In the genomic region with DNA sequence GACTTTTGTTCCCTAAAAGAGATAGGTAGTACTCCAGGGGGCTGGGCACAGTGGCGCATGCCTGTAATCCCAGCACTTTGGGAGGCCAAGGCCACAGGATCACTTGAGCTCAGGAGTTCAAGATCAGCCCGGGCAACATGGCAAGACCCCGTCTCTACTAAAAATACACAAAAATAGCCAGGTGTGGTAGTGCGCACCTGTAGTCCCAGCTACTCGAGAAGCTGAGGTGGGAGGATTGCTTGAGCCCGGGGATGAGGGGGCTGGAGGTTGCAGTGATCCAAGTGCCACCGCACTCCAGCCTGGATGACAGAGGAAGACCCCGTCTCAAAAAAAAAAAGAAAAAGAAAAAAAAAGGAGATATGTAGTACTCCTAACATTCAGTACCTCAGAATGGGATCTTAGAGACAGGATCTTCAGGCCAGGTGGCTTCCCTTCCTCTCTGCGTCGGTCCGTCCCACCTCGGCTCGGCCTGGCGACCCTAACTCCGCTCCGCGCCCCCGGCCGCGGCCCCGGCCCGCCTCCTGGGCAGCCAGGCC, we compare ENCODE assay signal across 8 cellular contexts.
DNase-seq lines count a peak whose midpoint lies in the region; ATAC-seq and TF ChIP-seq lines count a peak whose summit lies in the region.

No MANE protein-coding gene starts in this region.

- H2AFZ ChIP-seq in OCI-LY7 (ENCODE audit: low read length) = peak overlapping the region; percentile 92

- peak overlapping the region; percentile 77 to 95 (median 87) for H3K4me2 ChIP-seq in BLaER1 treated with 17β-estradiol and CSF1 and Interleukin-3, amounts not matched to agents 10 nM and 100 nM
- H3K4me2 ChIP-seq in OCI-LY7 (ENCODE audit: low read length) = peak overlapping the region; percentile 97

- H3K27me3 Mint-ChIP-seq in effector memory CD8-positive, alpha-beta T cell = no peaks in the 10 kb centered on the region

- intact Hi-C loops in OCI-LY7 (cut with micrococcal nuclease; ENCODE audit: unreplicated experiment) = no loop called here

- H3K9ac ChIP-seq in BLaER1 treated with 17β-estradiol and CSF1 and Interleukin-3, amounts not matched to agents 10 nM and 100 nM = peak overlapping the region; percentile 87 to 93 (median 90)

- no peak for TF ChIP-seq CTCF in OCI-LY7 (conservative IDR thresholded peaks at IDR 0.05; ENCODE audit: low read length)
- no peak for TF ChIP-seq CTCF in neutrophil (IDR thresholded peaks at IDR 0.05)

- peak overlapping the region; percentile 71 to 89 (median 86) for H3K27ac ChIP-seq in BLaER1 treated with 17β-estradiol and CSF1 and Interleukin-3, amounts not matched to agents 10 nM and 100 nM
- H3K27ac ChIP-seq in OCI-LY7 (ENCODE audit: low read depth, low read length, poor library complexity, severe bottlenecking) = peak overlapping the region; percentile 61
- H3K27ac ChIP-seq in neutrophil = no peak overlapping the region

- H3K4me1 ChIP-seq in BLaER1 treated with 17β-estradiol and CSF1 and Interleukin-3, amounts not matched to agents 10 nM and 100 nM = peaks cover 22 to 35% (median 30%) of the 10 kb centered on the region in 10 experiments
- H3K4me1 ChIP-seq in OCI-LY7 (ENCODE audit: insufficient read depth, low read length, poor library complexity, severe bottlenecking) (peaks cover 37% of the 10 kb centered on the region), neutrophil (ENCODE audit: control insufficient read depth in 1 of 2, insufficient read depth in 1 of 2, low read depth in 1 of 2, low read length in 1 of 2) (peaks cover 9 to 15% of the 10 kb centered on the region in 2 experiments)

- POLR2A ChIA-PET in OCI-LY7 (lab: Charles Lee) = interaction anchor here (0.7 kb wide), 1 partner anchor 125 kb away, joined by 3 read pairs; no protein-coding TSS in a partner anchor

- CTCF ChIA-PET in OCI-LY7 (lab: Charles Lee; ENCODE audit: unreplicated experiment) = no interaction called here

- H3K36me3 ChIP-seq in BLaER1 treated with 17β-estradiol and CSF1 and Interleukin-3, amounts not matched to agents 10 nM and 100 nM = peaks cover 0 to 12% (median 6%) of the 10 kb centered on the region in 11 experiments; a peak in 7 of 22 replicates
- H3K36me3 ChIP-seq in OCI-LY7 (ENCODE audit: insufficient read depth, low read length) (no peaks in the 10 kb centered on the region; the same call in 1 of the 2 replicates), neutrophil (no peaks in the 10 kb centered on the region)

- peak overlapping the region; percentile 83 to 97 for H3K4me3 Mint-ChIP-seq in effector memory CD8-positive, alpha-beta T cell

- H3K9me2 ChIP-seq in OCI-LY7 (ENCODE audit: insufficient read depth, low read length) = no peaks in the 10 kb centered on the region

- H4K20me1 ChIP-seq in BLaER1 treated with 17β-estradiol and CSF1 and Interleukin-3, amounts not matched to agents 10 nM and 100 nM = peaks cover 0 to 11% (median 0%) of the 10 kb centered on the region in 11 experiments; a peak in 4 of 22 replicates
- H4K20me1 ChIP-seq in OCI-LY7 (ENCODE audit: insufficient read depth, low read length) = no peaks in the 10 kb centered on the region

- peaks cover 35% of the 10 kb centered on the region for H3K79me2 ChIP-seq in OCI-LY7 (ENCODE audit: insufficient read depth, low read depth, low read length)

- peak; percentile 21 for ATAC-seq in GM21529 (IDR thresholded peaks at IDR 0.05; ENCODE audit: unreplicated experiment)
- peak; percentile 7 for ATAC-seq in effector memory CD8-positive, alpha-beta T cell (replicated peaks)

- H3K27ac Mint-ChIP-seq in effector memory CD8-positive, alpha-beta T cell = peak overlapping the region; percentile 82 to 97

- peaks cover 13 to 20% of the 10 kb centered on the region in 2 donors for H3K4me1 Mint-ChIP-seq in effector memory CD8-positive, alpha-beta T cell (ENCODE audit: low read depth in 2 of 2)

- DNase-seq in OCI-LY7 (ENCODE audit: low spot score) = peak; percentile 44
- peak in 1 of 3 experiments; percentile 7 for DNase-seq in effector memory CD8-positive, alpha-beta T cell
- no peak for DNase-seq in GM19240 (ENCODE audit: insufficient read length, low spot score)
- no peak for DNase-seq in HuH-7.5 (ENCODE audit: low spot score)
- no peak for DNase-seq in mucosa of gallbladder (ENCODE audit: low spot score)

- H3K27me3 ChIP-seq in BLaER1 treated with 17β-estradiol and CSF1 and Interleukin-3, amounts not matched to agents 10 nM and 100 nM = no peaks in the 10 kb centered on the region
- no peaks in the 10 kb centered on the region for H3K27me3 ChIP-seq in neutrophil

- BruUV-seq in OCI-LY7 (replicated peaks; lab: Mats Ljungman, UMichigan) = no TSS peak

- peak overlapping the region; percentile 88 to 99 (median 95) for H3K4me3 ChIP-seq in BLaER1 treated with 17β-estradiol and CSF1 and Interleukin-3, amounts not matched to agents 10 nM and 100 nM
- peak overlapping the region; percentile 92 for H3K4me3 ChIP-seq in OCI-LY7 (ENCODE audit: low read depth, low read length, poor library complexity, severe bottlenecking)
- peak overlapping the region; percentile 75 to 89 for H3K4me3 ChIP-seq in neutrophil (ENCODE audit: low read depth in 1 of 2, low read length in 1 of 2)

- H3K9me3 ChIP-seq in BLaER1 treated with 17β-estradiol and CSF1 and Interleukin-3, amounts not matched to agents 10 nM and 100 nM (replicated peaks in 1 of 11) = no peaks in the 10 kb centered on the region
- H3K9me3 ChIP-seq in OCI-LY7 (ENCODE audit: low read length) = no peaks in the 10 kb centered on the region
- no peaks in the 10 kb centered on the region for H3K9me3 ChIP-seq in neutrophil

- H3K36me3 Mint-ChIP-seq in effector memory CD8-positive, alpha-beta T cell (ENCODE audit: insufficient read depth) = peaks cover 13% of the 10 kb centered on the region

- H3K9me3 Mint-ChIP-seq in effector memory CD8-positive, alpha-beta T cell = no peaks in the 10 kb centered on the region
